ENCODE assay signal across 9 cellular contexts in genomic region chr15:38085104-38085503, GRCh38.
DNase-seq lines count a peak whose midpoint lies in the region; ATAC-seq lines count a peak whose summit lies in the region.
"Had no signal": no experiment of that assay in that cellular context is flagged by ENCODE, and none has a peak within 500 bp of the region (broad histone marks: within the 10 kb centered on the region; RNA-seq: fewer than 3 reads in every experiment).

No MANE protein-coding gene starts in this region.

- H3K9me3 ChIP-seq in T-helper 17 cell (ENCODE audit: control insufficient read depth, low read length, poor library complexity, severe bottlenecking) = no peaks in the 10 kb centered on the region
- H3K9me3 ChIP-seq in subcutaneous abdominal adipose tissue (ENCODE audit: control insufficient read depth in 5 of 5, low read length in 5 of 5) = no peaks in the 10 kb centered on the region

- H3K36me3 Mint-ChIP-seq in activated naive CD8-positive, alpha-beta T cell treated with anti-CD3 and anti-CD28 coated beads, Interleukin-2, amount 10 ng/mL, durations not matched to agents 7 days and 5 days = no peaks in the 10 kb centered on the region
- H3K36me3 Mint-ChIP-seq in activated naive CD8-positive, alpha-beta T cell treated with anti-CD3 and anti-CD28 coated beads for 36 hours = no peaks in the 10 kb centered on the region
- no peaks in the 10 kb centered on the region for H3K36me3 Mint-ChIP-seq in T-helper 17 cell (ENCODE audit: low read depth)

- no peaks in the 10 kb centered on the region for H3K36me3 ChIP-seq in subcutaneous abdominal adipose tissue (ENCODE audit: control insufficient read depth in 5 of 5, insufficient read depth in 5 of 5, low read length in 5 of 5)

- H3K4me3 Mint-ChIP-seq in activated naive CD8-positive, alpha-beta T cell treated with anti-CD3 and anti-CD28 coated beads, Interleukin-2, amount 10 ng/mL, durations not matched to agents 7 days and 5 days = peak overlapping the region; percentile 72
- no peak overlapping the region for H3K4me3 Mint-ChIP-seq in activated naive CD8-positive, alpha-beta T cell treated with anti-CD3 and anti-CD28 coated beads for 36 hours
- peak overlapping the region; percentile 49 for H3K4me3 Mint-ChIP-seq in T-helper 17 cell

- ATAC-seq in activated naive CD8-positive, alpha-beta T cell treated with anti-CD3 and anti-CD28 coated beads, Interleukin-2, amount 10 ng/mL, durations not matched to agents 7 days and 5 days (ENCODE audit: low read depth) = no peak
- ATAC-seq in HG03045 (IDR thresholded peaks at IDR 0.05; ENCODE audit: unreplicated experiment) (peak; percentile 72), T-helper 17 cell (peak; percentile 63)
- ATAC-seq: K562 had no signal

- no peak overlapping the region for H3K27ac Mint-ChIP-seq in activated naive CD8-positive, alpha-beta T cell treated with anti-CD3 and anti-CD28 coated beads, Interleukin-2, amount 10 ng/mL, durations not matched to agents 7 days and 5 days
- no peak overlapping the region for H3K27ac Mint-ChIP-seq in activated naive CD8-positive, alpha-beta T cell treated with anti-CD3 and anti-CD28 coated beads for 36 hours
- H3K27ac Mint-ChIP-seq in T-helper 17 cell = no peak overlapping the region

- DNase-seq in activated naive CD8-positive, alpha-beta T cell treated with anti-CD3 and anti-CD28 coated beads, Interleukin-2, amount 10 ng/mL, durations not matched to agents 7 days and 5 days = no peak
- no peak for DNase-seq in activated naive CD8-positive, alpha-beta T cell treated with anti-CD3 and anti-CD28 coated beads for 36 hours
- DNase-seq in T-helper 17 cell (no peak), inferior parietal cortex (ENCODE audit: extremely low spot score) (no peak), DMS153 (lab: John Stamatoyannopoulos, UW) (no peak)
- no peak for DNase-seq in central memory CD4-positive, alpha-beta T cell

- H3K4me3 ChIP-seq in subcutaneous abdominal adipose tissue (ENCODE audit: low read depth in 1 of 5, low read length in 5 of 5) = no peak overlapping the region
- H3K4me3 ChIP-seq: K562 had no signal

- no peak overlapping the region for H3K9ac ChIP-seq in subcutaneous abdominal adipose tissue (ENCODE audit: low read length in 5 of 5)

- POLR2A ChIA-PET in activated naive CD8-positive, alpha-beta T cell treated with anti-CD3 and anti-CD28 coated beads, Interleukin-2, amount 10 ng/mL, durations not matched to agents 7 days and 5 days (lab: Charles Lee) = no interaction called here

- peaks cover 43% of the 10 kb centered on the region for H3K27me3 Mint-ChIP-seq in activated naive CD8-positive, alpha-beta T cell treated with anti-CD3 and anti-CD28 coated beads, Interleukin-2, amount 10 ng/mL, durations not matched to agents 7 days and 5 days
- H3K27me3 Mint-ChIP-seq in activated naive CD8-positive, alpha-beta T cell treated with anti-CD3 and anti-CD28 coated beads for 36 hours = peaks cover 48% of the 10 kb centered on the region
- H3K27me3 Mint-ChIP-seq in T-helper 17 cell = peaks cover 25% of the 10 kb centered on the region

- H3K9me3 Mint-ChIP-seq in activated naive CD8-positive, alpha-beta T cell treated with anti-CD3 and anti-CD28 coated beads, Interleukin-2, amount 10 ng/mL, durations not matched to agents 7 days and 5 days = no peaks in the 10 kb centered on the region
- H3K9me3 Mint-ChIP-seq in activated naive CD8-positive, alpha-beta T cell treated with anti-CD3 and anti-CD28 coated beads for 36 hours = no peaks in the 10 kb centered on the region

- H3K4me1 Mint-ChIP-seq in activated naive CD8-positive, alpha-beta T cell treated with anti-CD3 and anti-CD28 coated beads, Interleukin-2, amount 10 ng/mL, durations not matched to agents 7 days and 5 days = peaks cover 17% of the 10 kb centered on the region
- H3K4me1 Mint-ChIP-seq in activated naive CD8-positive, alpha-beta T cell treated with anti-CD3 and anti-CD28 coated beads for 36 hours = peaks cover 11% of the 10 kb centered on the region
- peaks cover 6% of the 10 kb centered on the region for H3K4me1 Mint-ChIP-seq in T-helper 17 cell

- peaks cover 0 to 11% (median 4%) of the 10 kb centered on the region in 5 donors for H3K4me1 ChIP-seq in subcutaneous abdominal adipose tissue (ENCODE audit: control insufficient read depth in 5 of 5, insufficient read depth in 5 of 5, low read length in 5 of 5)

- no peaks in the 10 kb centered on the region for H3K27me3 ChIP-seq in subcutaneous abdominal adipose tissue (ENCODE audit: control insufficient read depth in 5 of 5, insufficient read depth in 4 of 5, low read length in 5 of 5)

- peak overlapping the region; percentile 7 for H3K27ac ChIP-seq in subcutaneous abdominal adipose tissue (ENCODE audit: low read depth, low read length)
